Comparison of ENCODE assay signal across 8 cellular contexts in the genomic region with DNA sequence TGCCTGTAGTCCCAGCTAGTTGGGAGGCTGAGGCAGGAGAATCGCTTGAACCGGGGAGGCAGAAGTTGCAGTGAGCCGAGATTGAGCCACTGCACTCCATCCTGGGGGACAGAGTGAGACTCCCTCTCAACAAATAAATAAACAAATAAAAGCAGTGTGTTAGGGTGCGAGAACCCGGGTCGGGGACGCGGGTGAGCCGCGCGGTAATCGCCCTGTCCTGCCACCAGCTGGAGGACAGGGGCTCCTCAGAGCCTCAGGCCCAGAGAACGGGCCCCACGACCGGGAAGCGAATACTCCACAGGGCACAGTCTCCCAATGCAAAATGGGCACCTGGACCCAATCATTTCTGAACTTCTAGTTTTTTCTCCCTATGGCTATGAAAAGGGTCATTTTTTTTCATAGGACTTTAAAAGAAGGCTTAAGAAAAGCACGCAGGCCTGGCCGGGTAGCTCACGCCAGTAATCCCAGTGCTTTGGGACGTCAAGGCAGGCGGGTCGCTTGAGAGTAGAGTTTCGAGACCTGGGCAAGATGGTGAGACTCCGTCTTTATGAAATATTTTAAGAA. TPM values are rescaled to one million over a fixed set of nuclear protein-coding genes. Genes with fewer than 3 reads are reported as not detected.
DNase-seq lines count a peak whose midpoint lies in the region; ATAC-seq and TF ChIP-seq lines count a peak whose summit lies in the region.

No MANE protein-coding gene starts in this region.

- no peaks in the 10 kb centered on the region for H3K36me3 ChIP-seq in MM.1S (replicated peaks; ENCODE audit: insufficient read depth, low read length)
- peaks cover 5% of the 10 kb centered on the region for H3K36me3 ChIP-seq in mammary epithelial cell (ENCODE audit: insufficient read depth, low read length)

- H3K9me3 ChIP-seq in MM.1S (replicated peaks; ENCODE audit: insufficient read depth, low read length): no peaks in the 10 kb centered on the region
- no peaks in the 10 kb centered on the region for H3K9me3 ChIP-seq in mammary epithelial cell (replicated peaks; ENCODE audit: insufficient read depth, low read length)

- H4K20me1 ChIP-seq in MM.1S (ENCODE audit: insufficient read depth, low read length) (no peaks in the 10 kb centered on the region), mammary epithelial cell (ENCODE audit: insufficient read depth, low read length) (no peaks in the 10 kb centered on the region)

- peak overlapping the region; percentile 94 for H3K4me3 ChIP-seq in MM.1S (ENCODE audit: low read length)
- H3K4me3 ChIP-seq in mammary epithelial cell (replicated peaks in 1 of 3; ENCODE audit: insufficient read depth in 1 of 3, low read depth in 2 of 3, low read length in 3 of 3): peak overlapping the region; percentile 38 to 97 (median 87)

- WGBS in mammary epithelial cell (ENCODE audit: low coverage, missing lambda C conversion rate): 69% methylated on average over 14 of the region's 24 CpGs

- no peak for ATAC-seq in naive B cell (ENCODE audit: low read depth in 2 of 2)

- H3K4me2 ChIP-seq in MM.1S (ENCODE audit: low read depth, low read length) (peak overlapping the region; percentile 66), mammary epithelial cell (ENCODE audit: insufficient read depth, low read depth, low read length) (peak overlapping the region; percentile 70)

- BruUV-seq in mammary epithelial cell (replicated peaks; lab: Mats Ljungman, UMichigan): TSS peak; percentile 94

- peak; percentile 54 for DNase-seq in COLO668 (lab: John Stamatoyannopoulos, UW; ENCODE audit: unreplicated experiment)
- peak; percentile 32 for DNase-seq in MM.1S
- DNase-seq in mammary epithelial cell: no peak
- DNase-seq in naive B cell: no peak
- no peak for DNase-seq in GM13976 (ENCODE audit: low spot score)
- DNase-seq in COLO829 (ENCODE audit: low spot score): no peak
- DNase-seq in MV-4-11 (lab: John Stamatoyannopoulos, UW): no peak
- DNase-seq in NCI-H2196 (lab: John Stamatoyannopoulos, UW; ENCODE audit: unreplicated experiment): no peak

- H3K27me3 Mint-ChIP-seq in naive B cell: no peaks in the 10 kb centered on the region

- no peaks in the 10 kb centered on the region for H3K9me3 Mint-ChIP-seq in naive B cell

- intact Hi-C loops in mammary epithelial cell (cut with micrococcal nuclease): no loop called here

- 0 out of 2 replicates have a peak, but pooled peaks have one; percentile 3 for TF ChIP-seq CTCF in MM.1S (IDR thresholded peaks at IDR 0.05; ENCODE audit: low read length)
- TF ChIP-seq CTCF in mammary epithelial cell (conservative IDR thresholded peaks at IDR 0.05 in 1 of 2, IDR thresholded peaks at IDR 0.05 in 1 of 2; ENCODE audit: extremely low read depth in 1 of 2, insufficient read depth in 1 of 2, low read depth in 1 of 2, low read length in 2 of 2): no peak
- no peak for TF ChIP-seq CTCF in GM13976 (IDR thresholded peaks at IDR 0.05; ENCODE audit: borderline replicate concordance, control extremely low read depth, extremely low read depth, insufficient read depth, missing control alignments)

- H3K36me3 Mint-ChIP-seq in naive B cell: peaks cover 0 to 7% of the 10 kb centered on the region in 2 donors

- peak overlapping the region; percentile 96 to 100 (median 100) for H3K4me3 Mint-ChIP-seq in naive B cell

- H3F3A ChIP-seq in MM.1S (ENCODE audit: insufficient read depth, low read length): no peaks in the 10 kb centered on the region

- H3K27me3 ChIP-seq in MM.1S (replicated peaks; ENCODE audit: insufficient read depth, low read length): no peaks in the 10 kb centered on the region
- H3K27me3 ChIP-seq in mammary epithelial cell (ENCODE audit: insufficient read depth, low read length): no peaks in the 10 kb centered on the region

- H3K27ac ChIP-seq in MM.1S (ENCODE audit: low read length) (peak overlapping the region; percentile 58), mammary epithelial cell (ENCODE audit: insufficient read depth, low read depth, low read length) (peak overlapping the region; percentile 59)

- H3K4me1 ChIP-seq in MM.1S (ENCODE audit: low read length): peaks cover 7% of the 10 kb centered on the region
- H3K4me1 ChIP-seq in mammary epithelial cell (ENCODE audit: insufficient read depth, low read length): peaks cover 10% of the 10 kb centered on the region

- peak overlapping the region; percentile 67 for H2AFZ ChIP-seq in MM.1S (ENCODE audit: low read length)
- peak overlapping the region; percentile 88 for H2AFZ ChIP-seq in mammary epithelial cell (ENCODE audit: low read depth, low read length)

- H3K79me2 ChIP-seq in MM.1S (ENCODE audit: low read length): peaks cover 41% of the 10 kb centered on the region
- peaks cover 30% of the 10 kb centered on the region for H3K79me2 ChIP-seq in mammary epithelial cell (ENCODE audit: insufficient read depth, low read length)

- dilution Hi-C loops in mammary epithelial cell (cut with HindIII; ENCODE audit: low sequenced_read_pairs): no loop called here

- H3K9me2 ChIP-seq in MM.1S (replicated peaks; ENCODE audit: insufficient read depth, low read length): no peaks in the 10 kb centered on the region

- H3K9ac ChIP-seq in MM.1S (ENCODE audit: low read length): peak overlapping the region; percentile 96
- peak overlapping the region; percentile 62 for H3K9ac ChIP-seq in mammary epithelial cell (ENCODE audit: insufficient read depth, low read length)

- H3K4me1 Mint-ChIP-seq in naive B cell: peaks cover 25 to 62% (median 40%) of the 10 kb centered on the region in 3 donors

- H3K27ac Mint-ChIP-seq in naive B cell: peak overlapping the region; percentile 97 to 99 (median 98)

- CTCF ChIA-PET in mammary epithelial cell (lab: Charles Lee; ENCODE audit: low non-redundant PET): no interaction called here

- in situ Hi-C loops in mammary epithelial cell (cut with MboI; ENCODE audit: low sequenced_read_pairs in 2 of 2) (no loop called here), GM13976 (cut with MboI; ENCODE audit: low sequenced_read_pairs, unreplicated experiment) (no loop called here)

RNA-seq across cellular contexts. Expression of gene MCM5, which starts 0.7 kb away (rescaled TPM):
- total RNA-seq in mammary epithelial cell: 10 to 100 TPM; 12.0 to 72.5 TPM
- 91.1 TPM for polyA plus RNA-seq in mammary epithelial cell
- 92.6 TPM for polyA minus RNA-seq in mammary epithelial cell
- 10 to 100 TPM; 56.1 to 76.6 (median 64.0) TPM for polyA plus RNA-seq in naive B cell (ENCODE audit: low read depth in 6 of 6)

RNA-seq across cellular contexts. Expression of gene HMOX1, which starts 18.3 kb away (rescaled TPM):
- 100 to 1,000 TPM in 1 of 2 donors, 10 to 100 TPM in 1; 14.1 to 217 TPM for total RNA-seq in mammary epithelial cell
- polyA plus RNA-seq in mammary epithelial cell (9.2 TPM), naive B cell (ENCODE audit: low read depth in 6 of 6) (1 to 10 TPM; 1.2 to 6.3 (median 2.1) TPM)
- 12.8 TPM for polyA minus RNA-seq in mammary epithelial cell

Comparison
In these comparisons a context has a peak if more than half of its experiments do, and no peak if none do; other contexts are left out.
1. DNase-seq: peak in COLO668 (single experiment) and MM.1S (single experiment); none in mammary epithelial cell (single experiment), naive B cell (single experiment), GM13976 (single experiment), COLO829 (single experiment), MV-4-11 (single experiment) and NCI-H2196 (single experiment).